In genomic region chr20:23420943-23421925, GRCh38 we compare ENCODE assay signal across 1 cellular context.
TF ChIP-seq lines count a peak whose summit lies in the region.

TSS of gene NAPB (minus strand) at chr20:23421488. CDS start at chr20:23421402, 86 bp downstream.

TF ChIP-seq in HepG2, 621 proteins besides CTCF, POLR2A, EP300 and RAD21 (continued from another document and continues in another):
- TF ChIP-seq, protein P1, sequence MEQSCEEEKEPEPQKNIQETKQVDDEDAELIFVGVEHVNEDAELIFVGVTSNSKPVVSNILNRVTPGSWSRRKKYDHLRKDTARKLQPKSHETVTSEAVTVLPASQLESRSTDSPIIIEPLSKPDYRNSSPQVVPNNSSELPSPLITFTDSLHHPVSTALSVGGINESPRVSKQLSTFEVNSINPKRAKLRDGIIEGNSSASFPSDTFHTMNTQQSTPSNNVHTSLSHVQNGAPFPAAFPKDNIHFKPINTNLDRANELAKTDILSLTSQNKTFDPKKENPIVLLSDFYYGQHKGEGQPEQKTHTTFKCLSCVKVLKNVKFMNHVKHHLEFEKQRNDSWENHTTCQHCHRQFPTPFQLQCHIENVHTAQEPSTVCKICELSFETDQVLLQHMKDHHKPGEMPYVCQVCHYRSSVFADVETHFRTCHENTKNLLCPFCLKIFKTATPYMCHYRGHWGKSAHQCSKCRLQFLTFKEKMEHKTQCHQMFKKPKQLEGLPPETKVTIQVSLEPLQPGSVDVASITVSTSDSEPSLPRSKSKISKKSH (CRISPR knock-in tag; IDR thresholded peaks at IDR 0.05; ENCODE audit: borderline replicate concordance) = peak; percentile 79
- 0 out of 2 replicates have a peak, but pooled peaks have one; percentile 43 for TF ChIP-seq ZMAT3 (CRISPR knock-in tag; conservative IDR thresholded peaks at IDR 0.05)
- TF ChIP-seq MATR3 (CRISPR knock-in tag; IDR thresholded peaks at IDR 0.05) = 0 out of 2 replicates have a peak, but pooled peaks have one; percentile 80
- no peak for TF ChIP-seq FOSL1 (CRISPR knock-in tag; IDR thresholded peaks at IDR 0.05; ENCODE audit: borderline replicate concordance)
- TF ChIP-seq ZKSCAN1 (IDR thresholded peaks at IDR 0.05; ENCODE audit: low read length) = peak; percentile 51; the same call in 1 of the 2 replicates
- TF ChIP-seq ZMYM3 (CRISPR knock-in tag; IDR thresholded peaks at IDR 0.05) = peak; percentile 72
- TF ChIP-seq, protein P2, sequence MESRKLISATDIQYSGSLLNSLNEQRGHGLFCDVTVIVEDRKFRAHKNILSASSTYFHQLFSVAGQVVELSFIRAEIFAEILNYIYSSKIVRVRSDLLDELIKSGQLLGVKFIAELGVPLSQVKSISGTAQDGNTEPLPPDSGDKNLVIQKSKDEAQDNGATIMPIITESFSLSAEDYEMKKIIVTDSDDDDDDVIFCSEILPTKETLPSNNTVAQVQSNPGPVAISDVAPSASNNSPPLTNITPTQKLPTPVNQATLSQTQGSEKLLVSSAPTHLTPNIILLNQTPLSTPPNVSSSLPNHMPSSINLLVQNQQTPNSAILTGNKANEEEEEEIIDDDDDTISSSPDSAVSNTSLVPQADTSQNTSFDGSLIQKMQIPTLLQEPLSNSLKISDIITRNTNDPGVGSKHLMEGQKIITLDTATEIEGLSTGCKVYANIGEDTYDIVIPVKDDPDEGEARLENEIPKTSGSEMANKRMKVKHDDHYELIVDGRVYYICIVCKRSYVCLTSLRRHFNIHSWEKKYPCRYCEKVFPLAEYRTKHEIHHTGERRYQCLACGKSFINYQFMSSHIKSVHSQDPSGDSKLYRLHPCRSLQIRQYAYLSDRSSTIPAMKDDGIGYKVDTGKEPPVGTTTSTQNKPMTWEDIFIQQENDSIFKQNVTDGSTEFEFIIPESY (CRISPR knock-in tag; IDR thresholded peaks at IDR 0.05) = peak; percentile 42; the same call in 1 of the 2 replicates
- TF ChIP-seq, protein P3, sequence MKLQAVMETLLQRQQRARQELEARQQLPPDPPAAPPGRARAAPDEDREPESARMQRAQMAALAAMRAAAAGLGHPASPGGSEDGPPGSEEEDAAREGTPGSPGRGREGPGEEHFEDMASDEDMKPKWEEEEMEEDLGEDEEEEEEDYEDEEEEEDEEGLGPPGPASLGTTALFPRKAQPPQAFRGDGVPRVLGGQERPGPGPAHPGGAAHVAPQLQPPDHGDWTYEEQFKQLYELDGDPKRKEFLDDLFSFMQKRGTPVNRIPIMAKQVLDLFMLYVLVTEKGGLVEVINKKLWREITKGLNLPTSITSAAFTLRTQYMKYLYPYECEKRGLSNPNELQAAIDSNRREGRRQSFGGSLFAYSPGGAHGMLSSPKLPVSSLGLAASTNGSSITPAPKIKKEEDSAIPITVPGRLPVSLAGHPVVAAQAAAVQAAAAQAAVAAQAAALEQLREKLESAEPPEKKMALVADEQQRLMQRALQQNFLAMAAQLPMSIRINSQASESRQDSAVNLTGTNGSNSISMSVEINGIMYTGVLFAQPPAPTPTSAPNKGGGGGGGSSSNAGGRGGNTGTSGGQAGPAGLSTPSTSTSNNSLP (IDR thresholded peaks at IDR 0.05; ENCODE audit: low read depth, low read length) = peak; percentile 38; the same call in 1 of the 2 replicates
- peak; percentile 6 for TF ChIP-seq AGO1 (IDR thresholded peaks at IDR 0.05; ENCODE audit: low read depth, low read length, poor library complexity, severe bottlenecking)
- TF ChIP-seq, protein P4, sequence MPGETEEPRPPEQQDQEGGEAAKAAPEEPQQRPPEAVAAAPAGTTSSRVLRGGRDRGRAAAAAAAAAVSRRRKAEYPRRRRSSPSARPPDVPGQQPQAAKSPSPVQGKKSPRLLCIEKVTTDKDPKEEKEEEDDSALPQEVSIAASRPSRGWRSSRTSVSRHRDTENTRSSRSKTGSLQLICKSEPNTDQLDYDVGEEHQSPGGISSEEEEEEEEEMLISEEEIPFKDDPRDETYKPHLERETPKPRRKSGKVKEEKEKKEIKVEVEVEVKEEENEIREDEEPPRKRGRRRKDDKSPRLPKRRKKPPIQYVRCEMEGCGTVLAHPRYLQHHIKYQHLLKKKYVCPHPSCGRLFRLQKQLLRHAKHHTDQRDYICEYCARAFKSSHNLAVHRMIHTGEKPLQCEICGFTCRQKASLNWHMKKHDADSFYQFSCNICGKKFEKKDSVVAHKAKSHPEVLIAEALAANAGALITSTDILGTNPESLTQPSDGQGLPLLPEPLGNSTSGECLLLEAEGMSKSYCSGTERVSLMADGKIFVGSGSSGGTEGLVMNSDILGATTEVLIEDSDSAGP (CRISPR knock-in tag; IDR thresholded peaks at IDR 0.05; ENCODE audit: borderline replicate concordance) = peak; percentile 92; the same call in 1 of the 2 replicates
- TF ChIP-seq PHF8 (CRISPR knock-in tag; IDR thresholded peaks at IDR 0.05) = peak; percentile 94
- no peak for TF ChIP-seq ZNF879 (CRISPR knock-in tag; IDR thresholded peaks at IDR 0.05)
- TF ChIP-seq, protein P5, sequence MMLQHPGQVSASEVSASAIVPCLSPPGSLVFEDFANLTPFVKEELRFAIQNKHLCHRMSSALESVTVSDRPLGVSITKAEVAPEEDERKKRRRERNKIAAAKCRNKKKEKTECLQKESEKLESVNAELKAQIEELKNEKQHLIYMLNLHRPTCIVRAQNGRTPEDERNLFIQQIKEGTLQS (CRISPR knock-in tag; IDR thresholded peaks at IDR 0.05) = no peak
- TF ChIP-seq ZNF205 (CRISPR knock-in tag; IDR thresholded peaks at IDR 0.05) = 0 out of 2 replicates have a peak, but pooled peaks have one; percentile 78
- peak; percentile 83 for TF ChIP-seq SRSF1 (optimal IDR thresholded peaks at IDR 0.05; ENCODE audit: low read depth, low read length)
- TF ChIP-seq CREM (IDR thresholded peaks at IDR 0.05) = peak; percentile 85
- TF ChIP-seq CREM (CRISPR knock-in tag; IDR thresholded peaks at IDR 0.05) = no peak
- TF ChIP-seq ZBTB38 (CRISPR knock-in tag; IDR thresholded peaks at IDR 0.05) = peak; percentile 93
- 0 out of 2 replicates have a peak, but pooled peaks have one; percentile 59 for TF ChIP-seq TMF1 (CRISPR knock-in tag; IDR thresholded peaks at IDR 0.05; ENCODE audit: low read depth)
- TF ChIP-seq, protein P6, sequence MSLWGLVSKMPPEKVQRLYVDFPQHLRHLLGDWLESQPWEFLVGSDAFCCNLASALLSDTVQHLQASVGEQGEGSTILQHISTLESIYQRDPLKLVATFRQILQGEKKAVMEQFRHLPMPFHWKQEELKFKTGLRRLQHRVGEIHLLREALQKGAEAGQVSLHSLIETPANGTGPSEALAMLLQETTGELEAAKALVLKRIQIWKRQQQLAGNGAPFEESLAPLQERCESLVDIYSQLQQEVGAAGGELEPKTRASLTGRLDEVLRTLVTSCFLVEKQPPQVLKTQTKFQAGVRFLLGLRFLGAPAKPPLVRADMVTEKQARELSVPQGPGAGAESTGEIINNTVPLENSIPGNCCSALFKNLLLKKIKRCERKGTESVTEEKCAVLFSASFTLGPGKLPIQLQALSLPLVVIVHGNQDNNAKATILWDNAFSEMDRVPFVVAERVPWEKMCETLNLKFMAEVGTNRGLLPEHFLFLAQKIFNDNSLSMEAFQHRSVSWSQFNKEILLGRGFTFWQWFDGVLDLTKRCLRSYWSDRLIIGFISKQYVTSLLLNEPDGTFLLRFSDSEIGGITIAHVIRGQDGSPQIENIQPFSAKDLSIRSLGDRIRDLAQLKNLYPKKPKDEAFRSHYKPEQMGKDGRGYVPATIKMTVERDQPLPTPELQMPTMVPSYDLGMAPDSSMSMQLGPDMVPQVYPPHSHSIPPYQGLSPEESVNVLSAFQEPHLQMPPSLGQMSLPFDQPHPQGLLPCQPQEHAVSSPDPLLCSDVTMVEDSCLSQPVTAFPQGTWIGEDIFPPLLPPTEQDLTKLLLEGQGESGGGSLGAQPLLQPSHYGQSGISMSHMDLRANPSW (CRISPR knock-in tag; IDR thresholded peaks at IDR 0.05; ENCODE audit: borderline replicate concordance) = peak; percentile 43; the same call in 1 of the 2 replicates
- TF ChIP-seq HNRNPH1 (optimal IDR thresholded peaks at IDR 0.05; ENCODE audit: low read depth, low read length) = no peak
- TF ChIP-seq ZNF703 (CRISPR knock-in tag; IDR thresholded peaks at IDR 0.05; ENCODE audit: borderline replicate concordance) = no peak
- TF ChIP-seq GABPA (IDR thresholded peaks at IDR 0.05; ENCODE audit: low read depth, low read length) = no peak
- TF ChIP-seq GABPA (CRISPR knock-in tag; IDR thresholded peaks at IDR 0.05; ENCODE audit: low read depth) = peak; percentile 68; the same call in 1 of the 2 replicates
- TF ChIP-seq, protein P7, sequence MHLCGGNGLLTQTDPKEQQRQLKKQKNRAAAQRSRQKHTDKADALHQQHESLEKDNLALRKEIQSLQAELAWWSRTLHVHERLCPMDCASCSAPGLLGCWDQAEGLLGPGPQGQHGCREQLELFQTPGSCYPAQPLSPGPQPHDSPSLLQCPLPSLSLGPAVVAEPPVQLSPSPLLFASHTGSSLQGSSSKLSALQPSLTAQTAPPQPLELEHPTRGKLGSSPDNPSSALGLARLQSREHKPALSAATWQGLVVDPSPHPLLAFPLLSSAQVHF (CRISPR knock-in tag; IDR thresholded peaks at IDR 0.05) = 0 out of 2 replicates have a peak, but pooled peaks have one; percentile 15
- no peak for TF ChIP-seq ATF7 (IDR thresholded peaks at IDR 0.05)
- TF ChIP-seq ATF7 (CRISPR knock-in tag; IDR thresholded peaks at IDR 0.05) = no peak
- TF ChIP-seq ARNT (IDR thresholded peaks at IDR 0.05) = no peak
- peak; percentile 70; the same call in 1 of the 2 replicates for TF ChIP-seq ZNF543 (CRISPR knock-in tag; IDR thresholded peaks at IDR 0.05)
- peak; percentile 63; the same call in 1 of the 2 replicates for TF ChIP-seq KLF6 (CRISPR knock-in tag; IDR thresholded peaks at IDR 0.05)
- peak; percentile 36; the same call in 1 of the 2 replicates for TF ChIP-seq KIAA2018 (CRISPR knock-in tag; IDR thresholded peaks at IDR 0.05; ENCODE audit: borderline replicate concordance)
- TF ChIP-seq TBP (CRISPR knock-in tag; IDR thresholded peaks at IDR 0.05) = peak; percentile 78; the same call in 1 of the 2 replicates
- TF ChIP-seq ZNF468 (CRISPR knock-in tag; IDR thresholded peaks at IDR 0.05) = no peak
- no peak for TF ChIP-seq RFX5 (IDR thresholded peaks at IDR 0.05; ENCODE audit: low read depth, low read length)
- no peak for TF ChIP-seq ELF4 (CRISPR knock-in tag; IDR thresholded peaks at IDR 0.05; ENCODE audit: borderline replicate concordance)
- TF ChIP-seq TCF7 (IDR thresholded peaks at IDR 0.05; ENCODE audit: low read depth) = no peak
- no peak for TF ChIP-seq TBX3 (IDR thresholded peaks at IDR 0.05; ENCODE audit: borderline replicate concordance)
- peak; percentile 71 for TF ChIP-seq ISL2 (CRISPR knock-in tag; IDR thresholded peaks at IDR 0.05)
- TF ChIP-seq, protein P8, sequence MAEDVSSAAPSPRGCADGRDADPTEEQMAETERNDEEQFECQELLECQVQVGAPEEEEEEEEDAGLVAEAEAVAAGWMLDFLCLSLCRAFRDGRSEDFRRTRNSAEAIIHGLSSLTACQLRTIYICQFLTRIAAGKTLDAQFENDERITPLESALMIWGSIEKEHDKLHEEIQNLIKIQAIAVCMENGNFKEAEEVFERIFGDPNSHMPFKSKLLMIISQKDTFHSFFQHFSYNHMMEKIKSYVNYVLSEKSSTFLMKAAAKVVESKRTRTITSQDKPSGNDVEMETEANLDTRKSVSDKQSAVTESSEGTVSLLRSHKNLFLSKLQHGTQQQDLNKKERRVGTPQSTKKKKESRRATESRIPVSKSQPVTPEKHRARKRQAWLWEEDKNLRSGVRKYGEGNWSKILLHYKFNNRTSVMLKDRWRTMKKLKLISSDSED (CRISPR knock-in tag; IDR thresholded peaks at IDR 0.05) = no peak
- peak; percentile 47; the same call in 1 of the 2 replicates for TF ChIP-seq KDM5B (CRISPR knock-in tag; IDR thresholded peaks at IDR 0.05; ENCODE audit: borderline replicate concordance)
